In the genomic region with DNA sequence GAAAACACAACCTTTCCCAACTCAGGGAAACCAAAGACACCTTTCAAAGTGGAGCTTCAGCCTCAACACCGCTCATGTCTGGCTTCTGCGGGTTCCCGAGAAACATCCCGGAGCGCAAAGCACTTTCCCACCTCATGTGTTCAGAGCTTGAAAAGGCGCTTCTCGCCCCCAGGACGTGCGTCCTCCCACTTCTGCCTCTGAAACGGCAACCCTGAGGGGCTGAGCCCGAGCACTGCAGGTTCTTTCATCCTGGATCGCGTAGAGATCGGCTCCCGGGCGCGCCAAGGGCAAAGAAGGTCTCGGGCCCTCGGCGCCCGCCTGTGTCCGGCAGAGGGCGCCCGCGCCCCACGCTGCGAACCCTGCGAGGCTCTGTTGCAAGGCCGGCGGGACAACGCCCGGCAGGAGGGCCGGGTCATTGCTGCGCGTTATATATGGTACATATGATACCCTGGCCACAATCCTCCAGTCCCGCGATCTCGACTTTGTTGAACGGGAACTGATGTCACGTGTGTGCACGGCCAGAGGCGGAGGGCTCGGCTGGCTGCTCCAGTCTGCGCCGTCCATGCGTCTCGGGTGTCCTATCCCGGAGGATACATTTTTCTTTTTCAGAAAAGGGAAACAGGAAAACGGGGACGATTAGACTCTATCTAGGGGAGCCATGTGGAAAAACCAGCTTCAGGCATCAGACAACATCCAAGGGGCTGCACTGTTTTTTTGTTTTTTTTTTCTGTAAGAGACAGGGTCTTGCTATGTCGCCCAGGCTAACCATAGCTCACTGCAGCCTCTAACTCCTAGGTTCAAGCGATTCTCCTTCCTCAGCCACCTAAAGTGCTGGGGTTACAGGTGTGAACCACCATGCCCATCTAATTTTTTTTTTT, we compare ENCODE assay signal across 8 cellular contexts. TPM values are rescaled to one million over a fixed set of nuclear protein-coding genes. Genes with fewer than 3 reads are reported as not detected.
DNase-seq lines count a peak whose midpoint lies in the region; ATAC-seq and TF ChIP-seq lines count a peak whose summit lies in the region.

No MANE protein-coding gene starts in this region.

- H3K9me3 ChIP-seq in AG04450 (ENCODE audit: control insufficient read depth, insufficient read depth, low read length) (no peaks in the 10 kb centered on the region), ectodermal cell (ENCODE audit: control insufficient read depth, low read length) (no peaks in the 10 kb centered on the region), lung (ENCODE audit: control insufficient read depth in 2 of 2, insufficient read depth in 1 of 2, low read length in 1 of 2) (no peaks in the 10 kb centered on the region)

- H3K27me3 Mint-ChIP-seq in activated CD4-positive, alpha-beta memory T cell treated with anti-CD3 and anti-CD28 coated beads for 36 hours: peaks cover 8% of the 10 kb centered on the region

- H3K36me3 ChIP-seq in ectodermal cell (ENCODE audit: control insufficient read depth, insufficient read depth, low read length) (no peaks in the 10 kb centered on the region), lung (ENCODE audit: control insufficient read depth in 2 of 2, insufficient read depth in 2 of 2, low read length in 2 of 2) (no peaks in the 10 kb centered on the region)

- POLR2A ChIA-PET in AG04450 (lab: Yijun Ruan, JAX): interaction anchor here (0.7 to 1.0 kb wide), 3 partner anchors 19 to 288 kb away, joined by 4 to 11 read pairs (median 6); a partner anchor contains a TSS
- POLR2A ChIA-PET in activated CD4-positive, alpha-beta memory T cell treated with anti-CD3 and anti-CD28 coated beads for 36 hours (lab: Charles Lee): interaction anchor here (1.0 kb wide), 1 partner anchor 19 kb away, joined by 5 read pairs; a partner anchor contains a TSS

- H3K27ac ChIP-seq in AG04450 (ENCODE audit: low read depth, low read length) (no peak overlapping the region), ectodermal cell (ENCODE audit: insufficient read depth, low read depth, low read length, poor library complexity, severe bottlenecking) (no peak overlapping the region), lung (ENCODE audit: low read depth in 1 of 2, low read length in 1 of 2) (peak overlapping the region in 1 of 2 donors; percentile 79)

- H3K4me1 ChIP-seq in ectodermal cell (ENCODE audit: control insufficient read depth, insufficient read depth, low read length) (no peaks in the 10 kb centered on the region), lung (ENCODE audit: control insufficient read depth in 2 of 2, insufficient read depth in 2 of 2, low read length in 2 of 2) (no peaks in the 10 kb centered on the region)

- CTCF ChIA-PET in AG04450 (lab: Charles Lee): interaction anchor here (0.5 to 4.4 kb wide), 62 partner anchors 8 to 661 kb away, joined by 3 to 101 read pairs (median 4); a partner anchor contains a TSS
- CTCF ChIA-PET in activated CD4-positive, alpha-beta memory T cell treated with anti-CD3 and anti-CD28 coated beads for 36 hours (lab: Charles Lee): interaction anchor here (0.5 to 7.3 kb wide), 37 partner anchors 9 to 470 kb away, joined by 3 to 92 read pairs (median 3); a partner anchor contains a TSS

- H3K27ac Mint-ChIP-seq in activated CD4-positive, alpha-beta memory T cell treated with anti-CD3 and anti-CD28 coated beads for 36 hours: no peak overlapping the region

- peak; percentile 77 for ATAC-seq in GM18868 (IDR thresholded peaks at IDR 0.05; ENCODE audit: unreplicated experiment)
- peak; percentile 79 for ATAC-seq in HG03442 (IDR thresholded peaks at IDR 0.05; ENCODE audit: unreplicated experiment)
- ATAC-seq in lung (ENCODE audit: insufficient read depth, low FRiP score): peak; percentile 96

- peaks cover 9% of the 10 kb centered on the region for H3K9me3 Mint-ChIP-seq in activated CD4-positive, alpha-beta memory T cell treated with anti-CD3 and anti-CD28 coated beads for 36 hours

- peaks cover 6% of the 10 kb centered on the region for H3K36me3 Mint-ChIP-seq in activated CD4-positive, alpha-beta memory T cell treated with anti-CD3 and anti-CD28 coated beads for 36 hours

- H3K4me3 ChIP-seq in AG04450 (ENCODE audit: low read depth, low read length) (peak overlapping the region; percentile 61), ectodermal cell (ENCODE audit: insufficient read depth, low read depth, low read length) (peak overlapping the region; percentile 2), lung (peak overlapping the region; percentile 56)

- H3K4me1 Mint-ChIP-seq in activated CD4-positive, alpha-beta memory T cell treated with anti-CD3 and anti-CD28 coated beads for 36 hours (ENCODE audit: low read depth): no peaks in the 10 kb centered on the region

- TF ChIP-seq CTCF in AG04450 (IDR thresholded peaks at IDR 0.05; ENCODE audit: low read depth, low read length) (peak; percentile 97), lung (IDR thresholded peaks at IDR 0.05; ENCODE audit: control extremely low read depth, extremely low read depth) (peak; percentile 92)

- intact Hi-C loops in activated CD4-positive, alpha-beta memory T cell treated with anti-CD3 and anti-CD28 coated beads for 36 hours (cut with micrococcal nuclease): loop anchor here (1.0 to 10.0 kb wide), 5 partner anchors 81 to 798 kb away; a partner anchor contains a TSS

- H3K4me3 Mint-ChIP-seq in activated CD4-positive, alpha-beta memory T cell treated with anti-CD3 and anti-CD28 coated beads for 36 hours: peak overlapping the region; percentile 42

- peak; percentile 84 for DNase-seq in AG04450 (ENCODE audit: low read depth, low spot score)
- DNase-seq in NCI-H526 (lab: John Stamatoyannopoulos, UW): peak; percentile 78 to 93
- peak; percentile 83 for DNase-seq in activated CD4-positive, alpha-beta memory T cell treated with anti-CD3 and anti-CD28 coated beads for 36 hours
- peak; percentile 86 for DNase-seq in lung (ENCODE audit: low spot score)
- DNase-seq in stimulated activated CD4-positive, alpha-beta T cell treated with anti-CD3 and anti-CD28 coated beads, TNF-alpha, amount 100 ng/mL, for 1 hour (ENCODE audit: low read depth in 3 of 3, low spot score in 1 of 3): peak; percentile 29 to 71 (median 49)

- no peaks in the 10 kb centered on the region for H3K27me3 ChIP-seq in AG04450 (ENCODE audit: control insufficient read depth, insufficient read depth, low read length)
- H3K27me3 ChIP-seq in ectodermal cell (ENCODE audit: control insufficient read depth, insufficient read depth, low read length, poor library complexity, severe bottlenecking): peaks cover 20% of the 10 kb centered on the region
- H3K27me3 ChIP-seq in lung (ENCODE audit: control insufficient read depth, insufficient read depth): no peaks in the 10 kb centered on the region

- WGBS in ectodermal cell, 2 experiments: 24 to 25% methylated on average over 52 of the region's 52 CpGs
- 5 to 8% methylated on average over 52 of the region's 52 CpGs for WGBS in lung, 2 donors

RNA-seq across cellular contexts. Expression of a gene that starts 19.1 kb away (rescaled TPM):
- 14.1 and 14.2 TPM in 2 replicates for polyA plus RNA-seq in AG04450 (2011; rRNA removed)
- 16.6 and 20.1 TPM in 2 replicates for polyA minus RNA-seq in AG04450 (2011; rRNA and poly(A)+ RNA removed)
- 10 to 100 TPM; 14.1 to 15.2 TPM for total RNA-seq in activated CD4-positive, alpha-beta memory T cell treated with anti-CD3 and anti-CD28 coated beads for 36 hours
- 16.3 TPM for polyA plus RNA-seq in ectodermal cell (2013, experiment 1 of 4)
- polyA plus RNA-seq in ectodermal cell (2013, experiment 2 of 4): 19.0 TPM
- 15.6 TPM for polyA plus RNA-seq in ectodermal cell (2013, experiment 3 of 4)
- polyA plus RNA-seq in ectodermal cell (2013, experiment 4 of 4): 16.4 TPM
- total RNA-seq in lung: 10 to 100 TPM; 22.1 to 26.2 TPM
- polyA plus RNA-seq in lung: 10 to 100 TPM; 11.1 to 15.4 TPM

RNA-seq across cellular contexts. Expression of a gene that starts 27.2 kb away (rescaled TPM):
- 15.8 and 16.3 TPM in 2 replicates for polyA plus RNA-seq in AG04450 (2011; rRNA removed)
- polyA minus RNA-seq in AG04450 (2011; rRNA and poly(A)+ RNA removed): 17.5 and 22.7 TPM in 2 replicates
- 1 to 10 TPM; 8.9 to 9.7 TPM for total RNA-seq in activated CD4-positive, alpha-beta memory T cell treated with anti-CD3 and anti-CD28 coated beads for 36 hours
- polyA plus RNA-seq in ectodermal cell (2013, experiment 1 of 4): 3.9 TPM
- 4.1 TPM for polyA plus RNA-seq in ectodermal cell (2013, experiment 2 of 4)
- 2.8 TPM for polyA plus RNA-seq in ectodermal cell (2013, experiment 3 of 4)
- polyA plus RNA-seq in ectodermal cell (2013, experiment 4 of 4): 3.2 TPM
- total RNA-seq in lung: 10 to 100 TPM; 37.6 to 86.3 TPM
- polyA plus RNA-seq in lung: 10 to 100 TPM; 12.4 to 19.1 TPM

Comparison
In these comparisons a context has a peak if more than half of its experiments do, and no peak if none do; other contexts are left out.
1. H3K4me3 ChIP-seq: peak in every context shown above with its lines; median percentile 61 in AG04450; 56 in lung; 2 in ectodermal cell.